In the genomic region with DNA sequence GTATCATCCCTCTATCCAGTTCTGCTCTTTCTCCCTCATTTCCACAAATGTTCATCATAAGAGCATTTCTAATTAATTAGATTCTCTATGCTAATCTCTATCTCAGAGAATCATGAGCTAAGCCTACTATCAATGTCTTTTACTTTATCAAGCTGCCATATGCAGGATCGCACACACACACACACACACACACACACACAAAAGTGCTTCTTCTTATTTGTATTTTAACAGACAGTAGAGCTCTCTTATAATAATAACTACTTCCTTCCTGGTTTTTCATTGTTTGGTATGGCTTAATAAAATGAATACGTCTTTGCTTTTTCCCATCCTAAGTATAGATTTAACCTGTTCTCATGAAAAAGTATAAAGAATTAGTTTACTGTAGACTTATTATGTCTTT, we compare ENCODE assay signal across 1 cellular context.
TF ChIP-seq lines count a peak whose summit lies in the region.

No MANE protein-coding gene starts in this region.

TF ChIP-seq in endothelial cell of umbilical vein, 7 proteins besides CTCF, POLR2A, EP300 and RAD21:
- no peak for TF ChIP-seq FOS (IDR thresholded peaks at IDR 0.05; ENCODE audit: borderline replicate concordance, insufficient read depth, low read length)
- TF ChIP-seq GATA2 (IDR thresholded peaks at IDR 0.05; ENCODE audit: insufficient read depth, insufficient read length, low read depth, low read length): no peak
- no peak for TF ChIP-seq JUN (IDR thresholded peaks at IDR 0.05; ENCODE audit: borderline replicate concordance, insufficient read depth, insufficient read length, low read depth)
- no peak for TF ChIP-seq MYC (IDR thresholded peaks at IDR 0.05; ENCODE audit: low read depth, low read length)
- TF ChIP-seq POLR2AphosphoS5 (IDR thresholded peaks at IDR 0.05; ENCODE audit: insufficient read depth, low read depth, low read length): no peak
- TF ChIP-seq, protein P1, sequence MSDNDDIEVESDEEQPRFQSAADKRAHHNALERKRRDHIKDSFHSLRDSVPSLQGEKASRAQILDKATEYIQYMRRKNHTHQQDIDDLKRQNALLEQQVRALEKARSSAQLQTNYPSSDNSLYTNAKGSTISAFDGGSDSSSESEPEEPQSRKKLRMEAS (IDR thresholded peaks at IDR 0.05; ENCODE audit: insufficient read depth, insufficient read length): no peak
- no peak for TF ChIP-seq EZH2 (IDR thresholded peaks at IDR 0.05; ENCODE audit: borderline replicate concordance, low read depth, low read length, severe bottlenecking)
